In genomic region chr1:119870917-119871486, GRCh38 we compare ENCODE assay signal across 8 cellular contexts. TPM values are rescaled to one million over a fixed set of nuclear protein-coding genes. Genes with fewer than 3 reads are reported as not detected.
A peak's percentile ranks its signal among the peaks of the same experiment; 100 is the strongest.
DNase-seq lines count a peak whose midpoint lies in the region; ATAC-seq and TF ChIP-seq lines count a peak whose summit lies in the region.

No MANE protein-coding gene starts in this region.

- intact Hi-C loops in ascending aorta (cut with DNase I) = loop anchor here (5.0 kb wide), 2 partner anchors 71 to 276 kb away; no protein-coding TSS in a partner anchor
- intact Hi-C loops in sigmoid colon (cut with DNase I) = no loop called here

- no peaks in the 10 kb centered on the region for H3K27me3 ChIP-seq in ascending aorta
- H3K27me3 ChIP-seq in sigmoid colon = no peaks in the 10 kb centered on the region

- H3K36me3 ChIP-seq in ascending aorta (no peaks in the 10 kb centered on the region), sigmoid colon (no peaks in the 10 kb centered on the region)

- peak; percentile 28 to 77 for DNase-seq in NCI-H524 (lab: John Stamatoyannopoulos, UW)
- DNase-seq in NCI-H524 treated with DMSO at 0.1 percent for 48 hours (lab: John Stamatoyannopoulos, UW) = no peak
- peak; percentile 64 for DNase-seq in NCI-H1105 treated with DMSO at 0.1 percent for 48 hours (lab: John Stamatoyannopoulos, UW)
- peak; percentile 56 for DNase-seq in SW480 (ENCODE audit: low spot score)
- peak in 1 of 2 donors; percentile 88 for DNase-seq in ascending aorta (ENCODE audit: low spot score in 2 of 2)
- peak; percentile 67 to 68 for DNase-seq in hippocampal formation (lab: John Stamatoyannopoulos, UW)
- DNase-seq in sigmoid colon = peak; percentile 85

- no peak for TF ChIP-seq EP300 in sigmoid colon (IDR thresholded peaks at IDR 0.05)

- TF ChIP-seq CTCF in ascending aorta (IDR thresholded peaks at IDR 0.05) = peak; percentile 88 to 99 (median 95)
- peak; percentile 29 to 94 (median 83) for TF ChIP-seq CTCF in sigmoid colon (IDR thresholded peaks at IDR 0.05)

- ATAC-seq in HG03342 (IDR thresholded peaks at IDR 0.05; ENCODE audit: unreplicated experiment) = no peak

- H3K4me3 ChIP-seq in ascending aorta = peak overlapping the region; percentile 37 to 58
- peak overlapping the region in 1 of 4 donors; percentile 5 for H3K4me3 ChIP-seq in sigmoid colon

- H3K9me3 ChIP-seq in ascending aorta (no peaks in the 10 kb centered on the region), sigmoid colon (no peaks in the 10 kb centered on the region)

- 51 to 56% methylated on average over 16 of the region's 16 CpGs for WGBS in sigmoid colon, 2 donors

- peaks cover 4 to 9% of the 10 kb centered on the region in 2 donors for H3K4me1 ChIP-seq in ascending aorta
- H3K4me1 ChIP-seq in sigmoid colon = peaks cover 0 to 41% (median 27%) of the 10 kb centered on the region in 4 donors

- H3K27ac ChIP-seq in ascending aorta (peak overlapping the region; percentile 17 to 38), sigmoid colon (peak overlapping the region in 1 of 4 donors; percentile 18)

- TF ChIP-seq POLR2A in sigmoid colon (IDR thresholded peaks at IDR 0.05) = no peak

RNA-seq across cellular contexts. Expression of gene ADAM30, which starts 25.3 kb away (rescaled TPM):
- total RNA-seq in ascending aorta = not detected
- total RNA-seq in sigmoid colon = not detected
- not detected for polyA plus RNA-seq in sigmoid colon

RNA-seq across cellular contexts. Expression of gene REG4, which starts 59.7 kb away (rescaled TPM):
- total RNA-seq in ascending aorta (not detected), sigmoid colon (not detected)
- polyA plus RNA-seq in sigmoid colon = 10 to 100 TPM; 10.4 to 80.8 (median 13.2) TPM
